In genomic region chr1:7705908-7706216, GRCh38 we compare ENCODE assay signal across 11 cellular contexts.
DNase-seq lines count a peak whose midpoint lies in the region; ATAC-seq and TF ChIP-seq lines count a peak whose summit lies in the region.
"Had no signal": no experiment of that assay in that cellular context is flagged by ENCODE, and none has a peak within 500 bp of the region (broad histone marks: within the 10 kb centered on the region; RNA-seq: fewer than 3 reads in every experiment).

No MANE protein-coding gene starts in this region.

- CTCF ChIA-PET in activated CD4-positive, alpha-beta T cell treated with anti-CD3 and anti-CD28 coated beads for 36 hours (lab: Charles Lee) = no interaction called here

- no peak for ATAC-seq in activated CD4-positive, alpha-beta T cell treated with anti-CD3 and anti-CD28 coated beads for 36 hours
- ATAC-seq in activated naive CD8-positive, alpha-beta T cell treated with anti-CD3 and anti-CD28 coated beads, Interleukin-2, amount 50 U/mL, for 24 hours = no peak
- ATAC-seq in lung (ENCODE audit: insufficient read depth, low FRiP score) (no peak), GM21737 (IDR thresholded peaks at IDR 0.05; ENCODE audit: unreplicated experiment) (no peak), GM18868 (IDR thresholded peaks at IDR 0.05; ENCODE audit: unreplicated experiment) (no peak)
- ATAC-seq: GM12878 had no signal

- H3K36me3 Mint-ChIP-seq in activated CD4-positive, alpha-beta T cell treated with anti-CD3 and anti-CD28 coated beads for 36 hours (ENCODE audit: low read depth) = peaks cover 2% of the 10 kb centered on the region
- no peaks in the 10 kb centered on the region for H3K36me3 Mint-ChIP-seq in activated naive CD8-positive, alpha-beta T cell treated with anti-CD3 and anti-CD28 coated beads, Interleukin-2, amount 50 U/mL, for 24 hours (ENCODE audit: low read depth)

- no peak overlapping the region for H3K27ac Mint-ChIP-seq in activated CD4-positive, alpha-beta T cell treated with anti-CD3 and anti-CD28 coated beads for 36 hours
- H3K27ac Mint-ChIP-seq in activated naive CD8-positive, alpha-beta T cell treated with anti-CD3 and anti-CD28 coated beads, Interleukin-2, amount 50 U/mL, for 24 hours = peak overlapping the region; percentile 30

- H3K4me1 ChIP-seq in lung (ENCODE audit: control insufficient read depth in 2 of 2, insufficient read depth in 2 of 2, low read length in 2 of 2) = peaks cover 0 to 5% of the 10 kb centered on the region in 2 donors

- H3K4me3 ChIP-seq in lung = peak overlapping the region; percentile 78
- H3K4me3 ChIP-seq: GM12878 had no signal

- peak overlapping the region; percentile 61 for H3K4me3 Mint-ChIP-seq in activated CD4-positive, alpha-beta T cell treated with anti-CD3 and anti-CD28 coated beads for 36 hours
- H3K4me3 Mint-ChIP-seq in activated naive CD8-positive, alpha-beta T cell treated with anti-CD3 and anti-CD28 coated beads, Interleukin-2, amount 50 U/mL, for 24 hours = peak overlapping the region; percentile 73

- no peak for TF ChIP-seq CTCF in lung (IDR thresholded peaks at IDR 0.05; ENCODE audit: control extremely low read depth, extremely low read depth)

- peaks cover 45% of the 10 kb centered on the region for H3K27me3 Mint-ChIP-seq in activated CD4-positive, alpha-beta T cell treated with anti-CD3 and anti-CD28 coated beads for 36 hours
- H3K27me3 Mint-ChIP-seq in activated naive CD8-positive, alpha-beta T cell treated with anti-CD3 and anti-CD28 coated beads, Interleukin-2, amount 50 U/mL, for 24 hours = peaks cover 60% of the 10 kb centered on the region

- peak overlapping the region in 1 of 2 donors; percentile 63 for H3K27ac ChIP-seq in lung (ENCODE audit: low read depth in 1 of 2, low read length in 1 of 2)
- H3K27ac ChIP-seq: KMS-11, neutrophil had no signal

- no peaks in the 10 kb centered on the region for H3K36me3 ChIP-seq in lung (ENCODE audit: control insufficient read depth in 2 of 2, insufficient read depth in 2 of 2, low read length in 2 of 2)
- H3K36me3 ChIP-seq: neutrophil had no signal

- H3K9me3 Mint-ChIP-seq in activated CD4-positive, alpha-beta T cell treated with anti-CD3 and anti-CD28 coated beads for 36 hours (ENCODE audit: low read depth) = no peaks in the 10 kb centered on the region
- no peaks in the 10 kb centered on the region for H3K9me3 Mint-ChIP-seq in activated naive CD8-positive, alpha-beta T cell treated with anti-CD3 and anti-CD28 coated beads, Interleukin-2, amount 50 U/mL, for 24 hours

- H3K9me3 ChIP-seq in lung (ENCODE audit: control insufficient read depth in 2 of 2, insufficient read depth in 1 of 2, low read length in 1 of 2) = no peaks in the 10 kb centered on the region
- H3K9me3 ChIP-seq: neutrophil had no signal

- intact Hi-C loops in activated CD4-positive, alpha-beta T cell treated with anti-CD3 and anti-CD28 coated beads for 36 hours (cut with DNase I, micrococcal nuclease) = loop anchor here in 1 of 2 experiments (2.0 to 10.0 kb wide), 2 partner anchors 47 to 921 kb away; partner anchors contain the start of gene CAMTA1

- 29 to 56% methylated on average over 7 of the region's 7 CpGs for WGBS in lung, 2 donors

- no peaks in the 10 kb centered on the region for H3K27me3 ChIP-seq in lung (ENCODE audit: control insufficient read depth, insufficient read depth)

- H3K4me1 Mint-ChIP-seq in activated CD4-positive, alpha-beta T cell treated with anti-CD3 and anti-CD28 coated beads for 36 hours = peaks cover 13% of the 10 kb centered on the region
- peaks cover 9% of the 10 kb centered on the region for H3K4me1 Mint-ChIP-seq in activated naive CD8-positive, alpha-beta T cell treated with anti-CD3 and anti-CD28 coated beads, Interleukin-2, amount 50 U/mL, for 24 hours

- no peak for DNase-seq in activated CD4-positive, alpha-beta T cell treated with anti-CD3 and anti-CD28 coated beads for 36 hours
- DNase-seq in activated CD4-positive, alpha-beta T cell treated with anti-CD3 and anti-CD28 coated beads, Interleukin-2, amount 50 U/mL, for 48 hours = no peak
- DNase-seq in activated naive CD8-positive, alpha-beta T cell treated with anti-CD3 and anti-CD28 coated beads, Interleukin-2, amount 50 U/mL, for 24 hours = no peak
- no peak for DNase-seq in lung (ENCODE audit: low spot score)
- DNase-seq in superior temporal gyrus (ENCODE audit: extremely low spot score) = peak; percentile 49
- DNase-seq in NCI-H1048 (lab: John Stamatoyannopoulos, UW) = no peak

- POLR2A ChIA-PET in activated CD4-positive, alpha-beta T cell treated with anti-CD3 and anti-CD28 coated beads for 36 hours (lab: Charles Lee) = no interaction called here
